ENCODE assay signal across 10 cellular contexts in genomic region chr11:63869686-63870085, GRCh38. TPM values are rescaled to one million over a fixed set of nuclear protein-coding genes. Genes with fewer than 3 reads are reported as not detected.
DNase-seq lines count a peak whose midpoint lies in the region; ATAC-seq and TF ChIP-seq lines count a peak whose summit lies in the region.
"Had no signal": no experiment of that assay in that cellular context is flagged by ENCODE, and none has a peak within 500 bp of the region (broad histone marks: within the 10 kb centered on the region; RNA-seq: fewer than 3 reads in every experiment).

No MANE protein-coding gene starts in this region.

- no peaks in the 10 kb centered on the region for H3K27me3 Mint-ChIP-seq in activated CD4-positive, alpha-beta memory T cell treated with anti-CD3 and anti-CD28 coated beads, Interleukin-2, amount 10 ng/mL, durations not matched to agents 7 days and 5 days

- no peak for DNase-seq in heart left ventricle
- no peak for DNase-seq in left cardiac atrium
- DNase-seq in activated CD4-positive, alpha-beta memory T cell treated with anti-CD3 and anti-CD28 coated beads, Interleukin-2, amount 10 ng/mL, durations not matched to agents 7 days and 5 days: peak; percentile 69
- no peak for DNase-seq in thyroid gland
- DNase-seq in DMS79 (lab: John Stamatoyannopoulos, UW): no peak
- DNase-seq in mucosa of gallbladder (ENCODE audit: low spot score): no peak
- DNase-seq: activated CD8-positive, alpha-beta memory T cell treated with anti-CD3 and anti-CD28 coated beads for 24 hours had no signal

- no peak overlapping the region for H3K4me3 ChIP-seq in heart left ventricle
- no peak overlapping the region for H3K4me3 ChIP-seq in iPS-20b (ENCODE audit: low read length)
- no peak overlapping the region for H3K4me3 ChIP-seq in thyroid gland (replicated peaks in 1 of 3)

- H3K9me3 ChIP-seq in heart left ventricle: no peaks in the 10 kb centered on the region
- H3K9me3 ChIP-seq in iPS-20b (ENCODE audit: insufficient read depth, low read depth, low read length): no peaks in the 10 kb centered on the region
- H3K9me3 ChIP-seq in thyroid gland: no peaks in the 10 kb centered on the region

- no peak for TF ChIP-seq CTCF in heart left ventricle (IDR thresholded peaks at IDR 0.05)
- TF ChIP-seq CTCF in thyroid gland (IDR thresholded peaks at IDR 0.05): no peak

- POLR2A ChIA-PET in activated CD4-positive, alpha-beta memory T cell treated with anti-CD3 and anti-CD28 coated beads, Interleukin-2, amount 10 ng/mL, durations not matched to agents 7 days and 5 days (lab: Charles Lee): interaction anchor here (1.3 to 3.1 kb wide), 6 partner anchors 16 to 31 kb away, joined by 3 to 13 read pairs (median 4); partner anchors contain the start of gene MARK2

- ATAC-seq in heart left ventricle (no peak), left cardiac atrium (no peak), GM18868 (IDR thresholded peaks at IDR 0.05; ENCODE audit: unreplicated experiment) (no peak)
- ATAC-seq: HepG2 had no signal

- H3K36me3 ChIP-seq in heart left ventricle: peaks cover 0 to 9% (median 0%) of the 10 kb centered on the region in 9 donors
- 0 out of 2 replicates have a peak, but pooled peaks cover 3% of the 10 kb centered on the region for H3K36me3 ChIP-seq in iPS-20b (ENCODE audit: insufficient read depth, low read depth, low read length)
- no peaks in the 10 kb centered on the region for H3K36me3 ChIP-seq in thyroid gland

- peaks cover 29% of the 10 kb centered on the region for H3K36me3 Mint-ChIP-seq in activated CD4-positive, alpha-beta memory T cell treated with anti-CD3 and anti-CD28 coated beads, Interleukin-2, amount 10 ng/mL, durations not matched to agents 7 days and 5 days (ENCODE audit: low read depth)

- no peaks in the 10 kb centered on the region for H3K9me3 Mint-ChIP-seq in activated CD4-positive, alpha-beta memory T cell treated with anti-CD3 and anti-CD28 coated beads, Interleukin-2, amount 10 ng/mL, durations not matched to agents 7 days and 5 days

- H3K4me1 Mint-ChIP-seq in activated CD4-positive, alpha-beta memory T cell treated with anti-CD3 and anti-CD28 coated beads, Interleukin-2, amount 10 ng/mL, durations not matched to agents 7 days and 5 days: peaks cover 86% of the 10 kb centered on the region

- peak overlapping the region; percentile 12; the same call in 1 of the 2 replicates for H3K9ac ChIP-seq in iPS-20b (ENCODE audit: low read depth, low read length)

- 65 to 77% (median 72%) methylated on average over 8 of the region's 8 CpGs for WGBS in heart left ventricle, 4 donors
- WGBS in thyroid gland, 2 donors: 63 to 83% methylated on average over 6 to 8 of the region's 8 CpGs

- H3K27ac ChIP-seq in heart left ventricle (peak overlapping the region in 7 of 12 donors; percentile 1 to 64 (median 41)), iPS-20b (ENCODE audit: low read length) (no peak overlapping the region), thyroid gland (peak overlapping the region; percentile 61 to 73 (median 69))

- H3K27ac Mint-ChIP-seq in activated CD4-positive, alpha-beta memory T cell treated with anti-CD3 and anti-CD28 coated beads, Interleukin-2, amount 10 ng/mL, durations not matched to agents 7 days and 5 days: peak overlapping the region; percentile 72

- intact Hi-C loops in heart left ventricle (cut with DNase I): loop anchor here in 8 of 10 donors (5.0 to 10.0 kb wide), 3 partner anchors 32 to 75 kb away; partner anchors contain the start of genes MARK2 (in 5 of the 8) and RCOR2 (in 2 of the 8)
- intact Hi-C loops in left cardiac atrium (cut with DNase I): no loop called here
- intact Hi-C loops in thyroid gland (cut with DNase I): no loop called here

- CTCF ChIA-PET in activated CD4-positive, alpha-beta memory T cell treated with anti-CD3 and anti-CD28 coated beads, Interleukin-2, amount 10 ng/mL, durations not matched to agents 7 days and 5 days (lab: Charles Lee): interaction anchor here (0.6 to 2.6 kb wide), 3 partner anchors 18 to 131 kb away, joined by 3 to 11 read pairs (median 9); no protein-coding TSS in a partner anchor

- H3K27me3 ChIP-seq in heart left ventricle (no peaks in the 10 kb centered on the region), iPS-20b (ENCODE audit: insufficient read depth, low read length) (no peaks in the 10 kb centered on the region), thyroid gland (no peaks in the 10 kb centered on the region)

- no peak for TF ChIP-seq POLR2A in heart left ventricle (IDR thresholded peaks at IDR 0.05)
- no peak for TF ChIP-seq POLR2A in thyroid gland (IDR thresholded peaks at IDR 0.05)

- H3K4me3 Mint-ChIP-seq in activated CD4-positive, alpha-beta memory T cell treated with anti-CD3 and anti-CD28 coated beads, Interleukin-2, amount 10 ng/mL, durations not matched to agents 7 days and 5 days: peak overlapping the region; percentile 22

- H3K4me1 ChIP-seq in heart left ventricle (peaks cover 15 to 97% (median 81%) of the 10 kb centered on the region in 12 donors), iPS-20b (ENCODE audit: insufficient read depth, low read length) (peaks cover 18% of the 10 kb centered on the region), thyroid gland (peaks cover 86 to 94% of the 10 kb centered on the region in 2 donors)

RNA-seq across cellular contexts. Expression of gene MARK2, which starts 30.8 kb away (rescaled TPM):
- total RNA-seq in heart left ventricle: 10 to 100 TPM; 26.7 to 53.5 (median 40.8) TPM
- polyA plus RNA-seq in heart left ventricle: 10 to 100 TPM; 17.0 to 34.3 TPM
- 10 to 100 TPM; 33.5 to 37.5 TPM for total RNA-seq in left cardiac atrium
- total RNA-seq in activated CD4-positive, alpha-beta memory T cell treated with anti-CD3 and anti-CD28 coated beads, Interleukin-2, amount 10 ng/mL, durations not matched to agents 7 days and 5 days: 10 to 100 TPM; 48.7 to 54.2 TPM
- 10 to 100 TPM; 28.2 to 57.7 (median 48.6) TPM for total RNA-seq in thyroid gland
- 65.0 TPM for total RNA-seq in mucosa of gallbladder

RNA-seq across cellular contexts. Expression of gene RCOR2, which starts 47.3 kb away (rescaled TPM):
- total RNA-seq in heart left ventricle (1 to 10 TPM; 1.9 to 5.7 (median 4.2) TPM), left cardiac atrium (1 to 10 TPM; 2.3 to 8.3 TPM), thyroid gland (under 1 TPM in 1 of 4 donors, not detected in 3; 0.24 TPM), mucosa of gallbladder (2.7 TPM)
- 1 to 10 TPM; 3.8 to 4.8 TPM for polyA plus RNA-seq in heart left ventricle
- total RNA-seq in activated CD4-positive, alpha-beta memory T cell treated with anti-CD3 and anti-CD28 coated beads, Interleukin-2, amount 10 ng/mL, durations not matched to agents 7 days and 5 days: not detected

RNA-seq across cellular contexts. Expression of gene SPINDOC, which starts 56.4 kb away (rescaled TPM):
- total RNA-seq in heart left ventricle: 10 to 100 TPM in 6 of 9 donors, 1 to 10 TPM in 3; 7.8 to 11.8 (median 10.6) TPM
- polyA plus RNA-seq in heart left ventricle: 10 to 100 TPM; 11.6 to 12.0 TPM
- 10 to 100 TPM; 13.3 to 13.5 TPM for total RNA-seq in left cardiac atrium
- 10 to 100 TPM; 33.2 to 37.2 TPM for total RNA-seq in activated CD4-positive, alpha-beta memory T cell treated with anti-CD3 and anti-CD28 coated beads, Interleukin-2, amount 10 ng/mL, durations not matched to agents 7 days and 5 days
- total RNA-seq in thyroid gland: 10 to 100 TPM in 2 of 4 donors, 1 to 10 TPM in 2; 7.4 to 12.6 (median 10.3) TPM
- 19.6 TPM for total RNA-seq in mucosa of gallbladder

Comparison
In these comparisons a context has a peak if more than half of its experiments do, and no peak if none do; other contexts are left out.
1. intact Hi-C loops: an anchor here in heart left ventricle (5.0 to 10.0 kb wide); none called in left cardiac atrium and thyroid gland.